24 cellular contexts compared by ENCODE assay signal in the genomic region with DNA sequence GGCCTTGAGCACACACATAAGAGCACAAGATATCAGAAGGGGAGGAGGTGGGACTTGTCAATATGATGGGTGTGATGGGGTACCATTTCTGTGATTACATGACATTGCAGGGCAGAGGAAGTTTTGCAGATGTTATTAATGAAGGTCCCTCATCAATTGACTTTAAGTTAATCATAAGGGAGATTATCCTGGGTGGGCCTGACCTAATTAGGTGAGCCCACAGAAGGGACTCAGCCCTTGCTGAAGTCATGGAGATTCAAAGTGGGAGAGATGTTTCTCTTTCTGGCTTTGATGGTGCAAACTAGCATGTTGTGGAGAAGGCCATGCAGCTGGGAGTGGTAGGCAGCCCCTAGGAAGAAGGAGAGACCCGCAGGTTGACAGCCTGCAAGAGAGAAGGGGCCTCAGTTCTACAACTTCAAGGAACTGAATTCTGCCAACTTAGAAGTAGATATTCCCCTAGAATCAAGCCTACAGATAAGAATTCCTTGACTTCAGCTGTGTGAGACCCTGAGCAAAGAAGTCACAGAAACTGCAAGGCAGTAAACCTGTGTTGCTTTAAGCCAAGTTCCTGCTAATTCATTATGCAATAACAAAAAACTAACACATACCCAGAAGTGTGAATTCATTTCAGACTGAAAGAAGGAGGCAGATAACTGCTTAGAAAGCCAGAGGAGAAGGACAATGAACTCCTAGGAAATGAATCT.
"Had no signal": no experiment of that assay in that cellular context is flagged by ENCODE, and none has a peak within 500 bp of the region (broad histone marks: within the 10 kb centered on the region; RNA-seq: fewer than 3 reads in every experiment).

No MANE protein-coding gene starts in this region.

- H3K4me1 ChIP-seq: SJCRH30 had no signal

- ATAC-seq: activated CD8-positive, alpha-beta T cell treated with anti-CD3 and anti-CD28 coated beads for 36 hours; activated naive CD4-positive, alpha-beta T cell treated with anti-CD3 and anti-CD28 coated beads, Interleukin-2, amount 50 U/mL, for 72 hours; activated naive CD8-positive, alpha-beta T cell treated with anti-CD3 and anti-CD28 coated beads, Interleukin-2, amount 50 U/mL, for 24 hours; Panc1 had no signal

- H3K4me1 Mint-ChIP-seq: activated CD4-positive, alpha-beta T cell treated with anti-CD3 and anti-CD28 coated beads, Interleukin-2, amount 10 ng/mL, durations not matched to agents 24 days and 14 days; activated naive CD8-positive, alpha-beta T cell treated with anti-CD3 and anti-CD28 coated beads, Interleukin-2, amount 50 U/mL, for 24 hours had no signal

- H3K27ac ChIP-seq: brain microvascular endothelial cell, SJCRH30, SK-N-MC had no signal

- DNase-seq: activated CD4-positive, alpha-beta T cell treated with anti-CD3 and anti-CD28 coated beads, Interleukin-2, amount 10 ng/mL, durations not matched to agents 24 days and 14 days; activated CD4-positive, alpha-beta T cell treated with anti-CD3 and anti-CD28 coated beads, Interleukin-2, amount 50 U/mL, for 4 hours; activated CD8-positive, alpha-beta T cell treated with anti-CD3 and anti-CD28 coated beads for 36 hours; activated gamma-delta T cell treated with Interleukin-2 at 50 U/mL for 16 hours; activated naive CD4-positive, alpha-beta T cell treated with anti-CD3 and anti-CD28 coated beads for 36 hours; activated naive CD8-positive, alpha-beta T cell treated with anti-CD3 and anti-CD28 coated beads, Interleukin-2, amount 50 U/mL, for 24 hours; activated T-cell treated with anti-CD3 and anti-CD28 coated beads, Interleukin-2, amount 50 U/mL, for 24 hours; brain microvascular endothelial cell; central memory CD4-positive, alpha-beta T cell; NCI-H1105; NCI-H1417 treated with DMSO at 0.1 percent for 48 hours; NCI-H187 treated with DMSO at 0.1 percent for 48 hours; NCI-H2081; NCI-H2171 treated with DMSO at 0.1 percent for 48 hours; NCI-H2227 treated with DMSO at 0.1 percent for 48 hours; NCI-H446; NCI-H510A treated with DMSO at 0.1 percent for 48 hours; SHP77; SJCRH30; T1000 had no signal

- H3K36me3 ChIP-seq: brain microvascular endothelial cell, SJCRH30 had no signal

- H3K27me3 Mint-ChIP-seq: activated naive CD8-positive, alpha-beta T cell treated with anti-CD3 and anti-CD28 coated beads, Interleukin-2, amount 50 U/mL, for 24 hours; activated T-cell treated with anti-CD3 and anti-CD28 coated beads, Interleukin-2, amount 50 U/mL, for 24 hours had no signal

- H3K9me3 Mint-ChIP-seq: activated CD8-positive, alpha-beta T cell treated with anti-CD3 and anti-CD28 coated beads for 36 hours; activated naive CD4-positive, alpha-beta T cell treated with anti-CD3 and anti-CD28 coated beads for 36 hours; activated naive CD4-positive, alpha-beta T cell treated with anti-CD3 and anti-CD28 coated beads, Interleukin-2, amount 50 U/mL, for 72 hours; activated naive CD8-positive, alpha-beta T cell treated with anti-CD3 and anti-CD28 coated beads, Interleukin-2, amount 50 U/mL, for 24 hours; activated T-cell treated with anti-CD3 and anti-CD28 coated beads, Interleukin-2, amount 50 U/mL, for 24 hours; activated T-helper 1 cell treated with anti-CD3 and anti-CD28 coated beads, Interleukin-12 subunit alpha, Interleukin-12 subunit beta, Interleukin-2, Interleukin-4 antibody, amounts not matched to agents 30 ng/mL and 10 ng/mL and 1 ng/mL, durations not matched to agents 14 hours and 24 hours and 36 hours had no signal

- H3K9me3 ChIP-seq: SJCRH30 had no signal

- H3K27me3 ChIP-seq: brain microvascular endothelial cell, SJCRH30 had no signal

- H3K36me3 Mint-ChIP-seq: activated naive CD4-positive, alpha-beta T cell treated with anti-CD3 and anti-CD28 coated beads, Interleukin-2, amount 50 U/mL, for 72 hours had no signal

- H3K27ac Mint-ChIP-seq: activated CD4-positive, alpha-beta T cell treated with anti-CD3 and anti-CD28 coated beads, Interleukin-2, amount 10 ng/mL, durations not matched to agents 24 days and 14 days; activated CD8-positive, alpha-beta T cell treated with anti-CD3 and anti-CD28 coated beads for 36 hours; activated naive CD4-positive, alpha-beta T cell treated with anti-CD3 and anti-CD28 coated beads for 36 hours; activated naive CD4-positive, alpha-beta T cell treated with anti-CD3 and anti-CD28 coated beads, Interleukin-2, amount 50 U/mL, for 72 hours; activated naive CD8-positive, alpha-beta T cell treated with anti-CD3 and anti-CD28 coated beads, Interleukin-2, amount 50 U/mL, for 24 hours; activated T-cell treated with anti-CD3 and anti-CD28 coated beads, Interleukin-2, amount 50 U/mL, for 24 hours; activated T-helper 1 cell treated with anti-CD3 and anti-CD28 coated beads, Interleukin-12 subunit alpha, Interleukin-12 subunit beta, Interleukin-2, Interleukin-4 antibody, amounts not matched to agents 30 ng/mL and 10 ng/mL and 1 ng/mL, durations not matched to agents 14 hours and 24 hours and 36 hours had no signal

- H3K4me3 Mint-ChIP-seq: activated CD4-positive, alpha-beta T cell treated with anti-CD3 and anti-CD28 coated beads, Interleukin-2, amount 10 ng/mL, durations not matched to agents 24 days and 14 days; activated CD8-positive, alpha-beta T cell treated with anti-CD3 and anti-CD28 coated beads for 36 hours; activated naive CD4-positive, alpha-beta T cell treated with anti-CD3 and anti-CD28 coated beads for 36 hours; activated naive CD8-positive, alpha-beta T cell treated with anti-CD3 and anti-CD28 coated beads, Interleukin-2, amount 50 U/mL, for 24 hours; activated T-cell treated with anti-CD3 and anti-CD28 coated beads, Interleukin-2, amount 50 U/mL, for 24 hours; activated T-helper 1 cell treated with anti-CD3 and anti-CD28 coated beads, Interleukin-12 subunit alpha, Interleukin-12 subunit beta, Interleukin-2, Interleukin-4 antibody, amounts not matched to agents 30 ng/mL and 10 ng/mL and 1 ng/mL, durations not matched to agents 14 hours and 24 hours and 36 hours had no signal

- H3K4me3 ChIP-seq: SJCRH30, SK-N-MC had no signal
